Comparison of ENCODE assay signal across 1 cellular context in the genomic region with DNA sequence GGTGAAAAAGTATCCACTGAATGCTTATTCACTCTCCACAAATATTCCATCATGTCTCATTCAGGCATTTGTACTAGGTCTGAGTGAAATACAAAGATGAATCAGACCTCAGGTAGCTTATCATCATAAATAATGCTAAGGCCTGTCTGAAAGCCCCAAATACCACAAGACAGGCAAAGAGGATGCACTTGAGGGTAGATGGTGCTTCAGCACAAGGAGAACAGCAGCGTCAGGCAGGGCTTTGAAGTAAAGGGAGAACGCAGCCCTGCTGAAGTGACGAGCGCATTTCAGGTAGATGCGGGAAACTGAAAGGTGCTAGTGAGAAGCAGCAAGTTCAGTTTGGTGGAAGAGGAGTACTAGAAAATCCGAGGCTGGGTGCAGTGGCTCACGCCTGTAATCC.
TF ChIP-seq lines count a peak whose summit lies in the region.

No MANE protein-coding gene starts in this region.

TF ChIP-seq in WTC11, 78 proteins besides CTCF, POLR2A, EP300 and RAD21 (continued from another document):
- TF ChIP-seq, protein P1, sequence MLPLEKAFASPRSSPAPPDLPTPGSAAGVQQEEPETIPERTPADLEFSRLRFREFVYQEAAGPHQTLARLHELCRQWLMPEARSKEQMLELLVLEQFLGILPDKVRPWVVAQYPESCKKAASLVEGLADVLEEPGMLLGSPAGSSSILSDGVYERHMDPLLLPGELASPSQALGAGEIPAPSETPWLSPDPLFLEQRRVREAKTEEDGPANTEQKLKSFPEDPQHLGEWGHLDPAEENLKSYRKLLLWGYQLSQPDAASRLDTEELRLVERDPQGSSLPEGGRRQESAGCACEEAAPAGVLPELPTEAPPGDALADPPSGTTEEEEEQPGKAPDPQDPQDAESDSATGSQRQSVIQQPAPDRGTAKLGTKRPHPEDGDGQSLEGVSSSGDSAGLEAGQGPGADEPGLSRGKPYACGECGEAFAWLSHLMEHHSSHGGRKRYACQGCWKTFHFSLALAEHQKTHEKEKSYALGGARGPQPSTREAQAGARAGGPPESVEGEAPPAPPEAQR (CRISPR knock-in tag; IDR thresholded peaks at IDR 0.05), result no peak
- no peak for TF ChIP-seq ZNF232 (CRISPR knock-in tag; IDR thresholded peaks at IDR 0.05)
- TF ChIP-seq, protein P2, sequence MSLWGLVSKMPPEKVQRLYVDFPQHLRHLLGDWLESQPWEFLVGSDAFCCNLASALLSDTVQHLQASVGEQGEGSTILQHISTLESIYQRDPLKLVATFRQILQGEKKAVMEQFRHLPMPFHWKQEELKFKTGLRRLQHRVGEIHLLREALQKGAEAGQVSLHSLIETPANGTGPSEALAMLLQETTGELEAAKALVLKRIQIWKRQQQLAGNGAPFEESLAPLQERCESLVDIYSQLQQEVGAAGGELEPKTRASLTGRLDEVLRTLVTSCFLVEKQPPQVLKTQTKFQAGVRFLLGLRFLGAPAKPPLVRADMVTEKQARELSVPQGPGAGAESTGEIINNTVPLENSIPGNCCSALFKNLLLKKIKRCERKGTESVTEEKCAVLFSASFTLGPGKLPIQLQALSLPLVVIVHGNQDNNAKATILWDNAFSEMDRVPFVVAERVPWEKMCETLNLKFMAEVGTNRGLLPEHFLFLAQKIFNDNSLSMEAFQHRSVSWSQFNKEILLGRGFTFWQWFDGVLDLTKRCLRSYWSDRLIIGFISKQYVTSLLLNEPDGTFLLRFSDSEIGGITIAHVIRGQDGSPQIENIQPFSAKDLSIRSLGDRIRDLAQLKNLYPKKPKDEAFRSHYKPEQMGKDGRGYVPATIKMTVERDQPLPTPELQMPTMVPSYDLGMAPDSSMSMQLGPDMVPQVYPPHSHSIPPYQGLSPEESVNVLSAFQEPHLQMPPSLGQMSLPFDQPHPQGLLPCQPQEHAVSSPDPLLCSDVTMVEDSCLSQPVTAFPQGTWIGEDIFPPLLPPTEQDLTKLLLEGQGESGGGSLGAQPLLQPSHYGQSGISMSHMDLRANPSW (CRISPR knock-in tag; conservative IDR thresholded peaks at IDR 0.05; ENCODE audit: low read depth), result no peak
- TF ChIP-seq, protein P3, sequence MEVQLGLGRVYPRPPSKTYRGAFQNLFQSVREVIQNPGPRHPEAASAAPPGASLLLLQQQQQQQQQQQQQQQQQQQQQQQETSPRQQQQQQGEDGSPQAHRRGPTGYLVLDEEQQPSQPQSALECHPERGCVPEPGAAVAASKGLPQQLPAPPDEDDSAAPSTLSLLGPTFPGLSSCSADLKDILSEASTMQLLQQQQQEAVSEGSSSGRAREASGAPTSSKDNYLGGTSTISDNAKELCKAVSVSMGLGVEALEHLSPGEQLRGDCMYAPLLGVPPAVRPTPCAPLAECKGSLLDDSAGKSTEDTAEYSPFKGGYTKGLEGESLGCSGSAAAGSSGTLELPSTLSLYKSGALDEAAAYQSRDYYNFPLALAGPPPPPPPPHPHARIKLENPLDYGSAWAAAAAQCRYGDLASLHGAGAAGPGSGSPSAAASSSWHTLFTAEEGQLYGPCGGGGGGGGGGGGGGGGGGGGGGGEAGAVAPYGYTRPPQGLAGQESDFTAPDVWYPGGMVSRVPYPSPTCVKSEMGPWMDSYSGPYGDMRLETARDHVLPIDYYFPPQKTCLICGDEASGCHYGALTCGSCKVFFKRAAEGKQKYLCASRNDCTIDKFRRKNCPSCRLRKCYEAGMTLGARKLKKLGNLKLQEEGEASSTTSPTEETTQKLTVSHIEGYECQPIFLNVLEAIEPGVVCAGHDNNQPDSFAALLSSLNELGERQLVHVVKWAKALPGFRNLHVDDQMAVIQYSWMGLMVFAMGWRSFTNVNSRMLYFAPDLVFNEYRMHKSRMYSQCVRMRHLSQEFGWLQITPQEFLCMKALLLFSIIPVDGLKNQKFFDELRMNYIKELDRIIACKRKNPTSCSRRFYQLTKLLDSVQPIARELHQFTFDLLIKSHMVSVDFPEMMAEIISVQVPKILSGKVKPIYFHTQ (CRISPR knock-in tag; IDR thresholded peaks at IDR 0.05), result no peak
- no peak for TF ChIP-seq SMAD4 (CRISPR knock-in tag; IDR thresholded peaks at IDR 0.05)
- TF ChIP-seq EMX1 (CRISPR knock-in tag; IDR thresholded peaks at IDR 0.05), result no peak
- TF ChIP-seq, protein P4, sequence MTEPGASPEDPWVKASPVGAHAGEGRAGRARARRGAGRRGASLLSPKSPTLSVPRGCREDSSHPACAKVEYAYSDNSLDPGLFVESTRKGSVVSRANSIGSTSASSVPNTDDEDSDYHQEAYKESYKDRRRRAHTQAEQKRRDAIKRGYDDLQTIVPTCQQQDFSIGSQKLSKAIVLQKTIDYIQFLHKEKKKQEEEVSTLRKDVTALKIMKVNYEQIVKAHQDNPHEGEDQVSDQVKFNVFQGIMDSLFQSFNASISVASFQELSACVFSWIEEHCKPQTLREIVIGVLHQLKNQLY (CRISPR knock-in tag; IDR thresholded peaks at IDR 0.05), result no peak
